ENCODE assay signal across 17 cellular contexts in the genomic region with DNA sequence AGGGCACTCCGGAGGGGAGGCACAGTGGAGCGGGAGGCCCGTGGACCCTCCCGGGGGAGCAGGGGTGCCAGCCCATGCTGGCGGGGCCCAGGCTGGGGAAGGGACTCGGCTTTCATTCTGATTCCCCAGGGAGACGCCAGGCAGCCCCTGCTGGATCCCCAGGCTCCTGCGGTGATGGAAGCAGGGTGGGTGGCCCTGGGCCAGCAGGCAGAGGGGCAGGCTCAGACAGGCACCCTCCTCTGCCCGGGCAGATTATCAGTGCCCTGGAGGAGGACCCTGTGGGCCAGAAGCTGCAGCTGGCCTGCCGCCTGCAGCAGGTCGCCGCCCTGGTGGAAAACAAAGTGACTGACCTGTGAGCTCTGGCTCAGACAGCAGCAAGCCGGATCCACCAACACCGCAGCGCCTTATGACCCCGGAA. TPM values are rescaled to one million over a fixed set of nuclear protein-coding genes. Genes with fewer than 3 reads are reported as not detected.
A peak's percentile ranks its signal among the peaks of the same experiment; 100 is the strongest.
DNase-seq lines count a peak whose midpoint lies in the region; ATAC-seq and TF ChIP-seq lines count a peak whose summit lies in the region.
"Had no signal": no experiment of that assay in that cellular context is flagged by ENCODE, and none has a peak within 500 bp of the region (broad histone marks: within the 10 kb centered on the region; RNA-seq: fewer than 3 reads in every experiment).

No MANE protein-coding gene starts in this region.

- no peaks in the 10 kb centered on the region for H3K9me3 ChIP-seq in RWPE2 (ENCODE audit: severe bottlenecking)
- H3K9me3 ChIP-seq in sigmoid colon, result no peaks in the 10 kb centered on the region
- H3K9me3 ChIP-seq: Caco-2, gastroesophageal sphincter, pancreas, thoracic aorta had no signal

- H3K27ac Mint-ChIP-seq in activated CD8-positive, alpha-beta T cell treated with anti-CD3 and anti-CD28 coated beads for 36 hours, result no peak overlapping the region
- H3K27ac Mint-ChIP-seq: activated naive CD4-positive, alpha-beta T cell treated with anti-CD3 and anti-CD28 coated beads, Interleukin-2, amount 50 U/mL, for 24 hours had no signal

- WGBS in sigmoid colon, 2 donors, result 60 to 84% methylated on average over 16 of the region's 16 CpGs

- H3K36me3 ChIP-seq in RWPE2 (ENCODE audit: low read depth) (no peaks in the 10 kb centered on the region), sigmoid colon (peaks cover 0 to 24% (median 9%) of the 10 kb centered on the region in 4 donors)
- H3K36me3 ChIP-seq: cardiac muscle cell, pancreas, thoracic aorta had no signal

- peaks cover 5% of the 10 kb centered on the region for H3K27me3 Mint-ChIP-seq in activated CD8-positive, alpha-beta T cell treated with anti-CD3 and anti-CD28 coated beads for 36 hours
- H3K27me3 Mint-ChIP-seq: activated naive CD4-positive, alpha-beta T cell treated with anti-CD3 and anti-CD28 coated beads, Interleukin-2, amount 50 U/mL, for 24 hours had no signal

- peak; percentile 30 for DNase-seq in NCI-H2107 treated with DMSO at 0.1 percent for 48 hours (lab: John Stamatoyannopoulos, UW; ENCODE audit: unreplicated experiment)
- DNase-seq in NCI-H2107 (lab: John Stamatoyannopoulos, UW), result no peak
- DNase-seq in HPDE6-E6E7 (ENCODE audit: extremely low spot score), result peak; percentile 56
- no peak for DNase-seq in RWPE2 (ENCODE audit: low spot score)
- peak; percentile 55 for DNase-seq in left lobe of liver (ENCODE audit: low spot score)
- no peak for DNase-seq in sigmoid colon
- no peak for DNase-seq in Ammon's horn (ENCODE audit: low spot score)
- DNase-seq in activated CD8-positive, alpha-beta T cell treated with anti-CD3 and anti-CD28 coated beads for 36 hours, result no peak
- DNase-seq: ACHN; activated CD8-positive, alpha-beta memory T cell treated with anti-CD3 and anti-CD28 coated beads, Interleukin-2, amount 50 U/mL, for 48 hours; Caco-2; islet precursor cell had no signal

- H3K36me3 Mint-ChIP-seq in activated CD8-positive, alpha-beta T cell treated with anti-CD3 and anti-CD28 coated beads for 36 hours (ENCODE audit: low read depth), result no peaks in the 10 kb centered on the region
- H3K36me3 Mint-ChIP-seq: activated naive CD4-positive, alpha-beta T cell treated with anti-CD3 and anti-CD28 coated beads, Interleukin-2, amount 50 U/mL, for 24 hours had no signal

- CTCF ChIA-PET in activated CD8-positive, alpha-beta T cell treated with anti-CD3 and anti-CD28 coated beads for 36 hours (lab: Charles Lee), result no interaction called here

- H3K27me3 ChIP-seq in RWPE2 (ENCODE audit: insufficient read depth, poor library complexity, severe bottlenecking), result no peaks in the 10 kb centered on the region
- peaks cover 0 to 3% (median 0%) of the 10 kb centered on the region in 3 donors for H3K27me3 ChIP-seq in sigmoid colon
- H3K27me3 ChIP-seq: cardiac muscle cell, gastroesophageal sphincter, pancreas had no signal

- intact Hi-C loops in sigmoid colon (cut with DNase I), result no loop called here
- intact Hi-C loops in activated CD8-positive, alpha-beta T cell treated with anti-CD3 and anti-CD28 coated beads for 36 hours (cut with micrococcal nuclease), result no loop called here

- TF ChIP-seq POLR2A in sigmoid colon (IDR thresholded peaks at IDR 0.05), result no peak

- no peak overlapping the region for H3K27ac ChIP-seq in RWPE2 (ENCODE audit: poor library complexity, severe bottlenecking)
- H3K27ac ChIP-seq in sigmoid colon, result no peak overlapping the region
- H3K27ac ChIP-seq: cardiac muscle cell, gastroesophageal sphincter, pancreas, thoracic aorta had no signal

- H3K4me3 ChIP-seq in RWPE2 (ENCODE audit: severe bottlenecking), result no peak overlapping the region
- H3K4me3 ChIP-seq in sigmoid colon, result no peak overlapping the region
- H3K4me3 ChIP-seq: cardiac muscle cell, gastroesophageal sphincter, pancreas, thoracic aorta had no signal

- no peak overlapping the region for H3K4me3 Mint-ChIP-seq in activated CD8-positive, alpha-beta T cell treated with anti-CD3 and anti-CD28 coated beads for 36 hours
- H3K4me3 Mint-ChIP-seq: activated naive CD4-positive, alpha-beta T cell treated with anti-CD3 and anti-CD28 coated beads, Interleukin-2, amount 50 U/mL, for 24 hours had no signal

- no peaks in the 10 kb centered on the region for H3K9me3 Mint-ChIP-seq in activated CD8-positive, alpha-beta T cell treated with anti-CD3 and anti-CD28 coated beads for 36 hours
- H3K9me3 Mint-ChIP-seq: activated naive CD4-positive, alpha-beta T cell treated with anti-CD3 and anti-CD28 coated beads, Interleukin-2, amount 50 U/mL, for 24 hours had no signal

- TF ChIP-seq CTCF in RWPE2 (IDR thresholded peaks at IDR 0.05; ENCODE audit: poor library complexity, severe bottlenecking), result no peak
- TF ChIP-seq CTCF in sigmoid colon (IDR thresholded peaks at IDR 0.05), result no peak
- no peak for TF ChIP-seq CTCF in activated CD8-positive, alpha-beta T cell treated with anti-CD3 and anti-CD28 coated beads for 36 hours (IDR thresholded peaks at IDR 0.05)

- POLR2A ChIA-PET in activated CD8-positive, alpha-beta T cell treated with anti-CD3 and anti-CD28 coated beads for 36 hours (lab: Charles Lee), result interaction anchor here (0.9 kb wide), 1 partner anchor 144 kb away, joined by 3 read pairs; no protein-coding TSS in a partner anchor

- H3K4me1 Mint-ChIP-seq in activated CD8-positive, alpha-beta T cell treated with anti-CD3 and anti-CD28 coated beads for 36 hours (ENCODE audit: low read depth), result no peaks in the 10 kb centered on the region

- no peak for TF ChIP-seq EP300 in sigmoid colon (IDR thresholded peaks at IDR 0.05)

- H3K4me1 ChIP-seq in RWPE2 (ENCODE audit: insufficient read depth, poor library complexity, severe bottlenecking) (no peaks in the 10 kb centered on the region), sigmoid colon (peaks cover 0 to 32% (median 29%) of the 10 kb centered on the region in 4 donors)
- H3K4me1 ChIP-seq: Caco-2, pancreas had no signal

- ATAC-seq in RWPE2 (ENCODE audit: low read depth) (peak; percentile 25; the same call in 1 of the 3 replicates), left lobe of liver (peak; percentile 80)
- no peak for ATAC-seq in activated CD8-positive, alpha-beta T cell treated with anti-CD3 and anti-CD28 coated beads for 36 hours
- ATAC-seq: gastroesophageal sphincter, pancreas had no signal

RNA-seq across cellular contexts. Expression of gene SRPK3, which starts 2.1 kb away (rescaled TPM):
- total RNA-seq in left lobe of liver (not detected), sigmoid colon (10 to 100 TPM in 1 of 4 donors, 1 to 10 TPM in 3; 2.1 to 13.0 (median 6.9) TPM)
- under 1 TPM in 1 of 3 donors, not detected in 2; 0.31 TPM for polyA plus RNA-seq in sigmoid colon
- under 1 TPM in 1 of 2 experiments, not detected in 1; 0.09 TPM for total RNA-seq in activated CD8-positive, alpha-beta T cell treated with anti-CD3 and anti-CD28 coated beads for 36 hours
- total RNA-seq: Caco-2, cardiac muscle cell had no signal

RNA-seq across cellular contexts. Expression of gene PLXNB3, which starts 14.6 kb away (rescaled TPM):
- 1.4 TPM for total RNA-seq in left lobe of liver
- 10 to 100 TPM in 3 of 4 donors, 1 to 10 TPM in 1; 9.2 to 50.1 (median 25.7) TPM for total RNA-seq in sigmoid colon
- 1 to 10 TPM in 1 of 3 donors, under 1 TPM in 1, not detected in 1; 0.60 to 2.2 TPM for polyA plus RNA-seq in sigmoid colon
- 1 to 10 TPM; 7.7 to 8.2 TPM for total RNA-seq in activated CD8-positive, alpha-beta T cell treated with anti-CD3 and anti-CD28 coated beads for 36 hours

RNA-seq across cellular contexts. Expression of gene IDH3G, which starts 15.5 kb away (rescaled TPM):
- total RNA-seq in left lobe of liver, result 25.4 TPM
- 10 to 100 TPM; 54.2 to 89.5 (median 62.7) TPM for total RNA-seq in sigmoid colon
- 10 to 100 TPM; 66.7 to 85.3 (median 76.5) TPM for polyA plus RNA-seq in sigmoid colon
- total RNA-seq in activated CD8-positive, alpha-beta T cell treated with anti-CD3 and anti-CD28 coated beads for 36 hours, result 10 to 100 TPM; 54.3 to 56.9 TPM

RNA-seq across cellular contexts. Expression of gene SSR4, which starts 15.8 kb away (rescaled TPM):
- total RNA-seq in left lobe of liver, result 211 TPM
- 100 to 1,000 TPM; 143 to 177 (median 156) TPM for total RNA-seq in sigmoid colon
- polyA plus RNA-seq in sigmoid colon, result 100 to 1,000 TPM; 327 to 494 (median 405) TPM
- total RNA-seq in activated CD8-positive, alpha-beta T cell treated with anti-CD3 and anti-CD28 coated beads for 36 hours, result 100 to 1,000 TPM; 152 to 153 TPM

RNA-seq across cellular contexts. Expression of gene PDZD4, which starts 51.7 kb away (rescaled TPM):
- 0.91 TPM for total RNA-seq in left lobe of liver
- total RNA-seq in sigmoid colon, result 10 to 100 TPM in 3 of 4 donors, 1 to 10 TPM in 1; 8.6 to 24.4 (median 14.2) TPM
- polyA plus RNA-seq in sigmoid colon, result 1 to 10 TPM in 2 of 3 donors, under 1 TPM in 1; 0.46 to 5.1 (median 1.2) TPM
- total RNA-seq in activated CD8-positive, alpha-beta T cell treated with anti-CD3 and anti-CD28 coated beads for 36 hours, result 1 to 10 TPM; 1.4 to 2.6 TPM

Comparison
In these comparisons a context has a peak if more than half of its experiments do, and no peak if none do; other contexts are left out.
1. DNase-seq: peak in NCI-H2107 treated with DMSO at 0.1 percent for 48 hours (single experiment), HPDE6-E6E7 (single experiment) and left lobe of liver (single experiment); none in NCI-H2107 (single experiment), RWPE2 (single experiment), sigmoid colon (single experiment), Ammon's horn (single experiment) and activated CD8-positive, alpha-beta T cell treated with anti-CD3 and anti-CD28 coated beads for 36 hours (single experiment).